In the genomic region with DNA sequence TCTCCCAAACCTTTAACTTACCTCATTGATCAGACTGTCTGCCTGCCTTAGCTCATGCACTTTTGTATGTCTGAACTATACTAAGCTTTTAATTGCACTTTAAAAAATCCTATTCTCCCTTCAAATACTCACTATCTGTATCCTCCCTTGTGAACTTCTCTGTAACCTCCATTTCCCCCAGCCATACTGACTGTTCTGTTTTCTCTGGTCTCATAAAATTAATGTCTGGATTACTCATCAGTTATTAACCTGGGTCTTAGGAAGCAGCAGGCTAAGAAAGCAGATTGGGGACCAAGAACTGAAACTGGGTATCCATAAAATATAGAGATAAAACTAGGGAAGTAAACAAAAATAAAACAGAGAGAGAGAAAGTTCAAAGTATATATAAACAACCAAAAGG, we compare ENCODE assay signal across 30 cellular contexts.
"Had no signal": no experiment of that assay in that cellular context is flagged by ENCODE, and none has a peak within 500 bp of the region (broad histone marks: within the 10 kb centered on the region; RNA-seq: fewer than 3 reads in every experiment).

No MANE protein-coding gene starts in this region.

- ATAC-seq: activated CD4-positive, alpha-beta T cell treated with anti-CD3 and anti-CD28 coated beads for 36 hours; activated CD4-positive, CD25-positive, alpha-beta regulatory T cell treated with anti-CD3 and anti-CD28 coated beads, Interleukin-2, amount 50 U/mL, for 24 hours; activated CD8-positive, alpha-beta T cell treated with anti-CD3 and anti-CD28 coated beads for 36 hours; activated naive CD8-positive, alpha-beta T cell treated with anti-CD3 and anti-CD28 coated beads, Interleukin-2, amount 50 U/mL, for 24 hours; activated T-cell treated with anti-CD3 and anti-CD28 coated beads, Interleukin-2, amount 50 U/mL, for 4 hours; activated T-cell treated with anti-CD3 and anti-CD28 coated beads, Interleukin-2, amount 50 U/mL, for 72 hours; activated T-helper 17 cell treated with anti-CD3 and anti-CD28 coated beads, Interleukin-2, amount 50 U/mL, for 72 hours; WTC11 had no signal

- H3K36me3 ChIP-seq: ascending aorta, brain microvascular endothelial cell, breast epithelium, WERI-Rb-1 had no signal

- DNase-seq: activated CD4-positive, alpha-beta memory T cell treated with anti-CD3 and anti-CD28 coated beads for 36 hours; activated CD4-positive, alpha-beta T cell treated with anti-CD3 and anti-CD28 coated beads for 1 hour; activated CD4-positive, alpha-beta T cell treated with anti-CD3 and anti-CD28 coated beads for 36 hours; activated CD4-positive, alpha-beta T cell treated with anti-CD3 and anti-CD28 coated beads for 48 hours; activated CD4-positive, alpha-beta T cell treated with anti-CD3 and anti-CD28 coated beads, Interleukin-2, amount 10 ng/mL, durations not matched to agents 7 days and 5 days; activated CD4-positive, CD25-positive, alpha-beta regulatory T cell; activated CD8-positive, alpha-beta memory T cell treated with anti-CD3 and anti-CD28 coated beads, Interleukin-2, amount 50 U/mL, for 4 hours; activated CD8-positive, alpha-beta T cell treated with anti-CD3 and anti-CD28 coated beads for 36 hours; activated effector memory CD4-positive, alpha-beta T cell treated with anti-CD3 and anti-CD28 coated beads, Interleukin-2, amount 50 U/mL, for 16 hours; activated naive CD4-positive, alpha-beta T cell treated with anti-CD3 and anti-CD28 coated beads, Interleukin-2, amount 10 ng/mL, durations not matched to agents 7 days and 5 days; activated naive CD4-positive, alpha-beta T cell treated with Interleukin-2 at 50 U/mL for 16 hours; activated naive CD8-positive, alpha-beta T cell treated with anti-CD3 and anti-CD28 coated beads, Interleukin-2, amount 10 ng/mL, durations not matched to agents 7 days and 5 days; activated naive CD8-positive, alpha-beta T cell treated with anti-CD3 and anti-CD28 coated beads, Interleukin-2, amount 50 U/mL, for 24 hours; activated T-cell treated with anti-CD3 and anti-CD28 coated beads for 4 hours; activated T-cell treated with anti-CD3 and anti-CD28 coated beads, Interleukin-2, amount 50 U/mL, for 1 hour; activated T-cell treated with anti-CD3 and anti-CD28 coated beads, Interleukin-2, amount 50 U/mL, for 4 hours; activated T-cell treated with anti-CD3 and anti-CD28 coated beads, Interleukin-2, amount 50 U/mL, for 72 hours; amygdala; anterior cingulate cortex; brain microvascular endothelial cell; central memory CD4-positive, alpha-beta T cell; T-helper 1 cell; T-helper 2 cell; T-helper 9 cell; WERI-Rb-1 had no signal

- H3K4me3 ChIP-seq: ascending aorta, breast epithelium had no signal

- H3K9me3 ChIP-seq: ascending aorta, breast epithelium had no signal

- H3K27me3 ChIP-seq: ascending aorta, brain microvascular endothelial cell, breast epithelium had no signal

- H3K4me1 ChIP-seq: ascending aorta, breast epithelium had no signal

- H3K27ac ChIP-seq: ascending aorta, brain microvascular endothelial cell, breast epithelium, WERI-Rb-1 had no signal
